22 cellular contexts compared by ENCODE assay signal in genomic region chr7:149097088-149097487, GRCh38. TPM values are rescaled to one million over a fixed set of nuclear protein-coding genes. Genes with fewer than 3 reads are reported as not detected.
DNase-seq lines count a peak whose midpoint lies in the region; ATAC-seq and TF ChIP-seq lines count a peak whose summit lies in the region.
"Had no signal": no experiment of that assay in that cellular context is flagged by ENCODE, and none has a peak within 500 bp of the region (broad histone marks: within the 10 kb centered on the region; RNA-seq: fewer than 3 reads in every experiment).

No MANE protein-coding gene starts in this region.

- no peaks in the 10 kb centered on the region for H3K79me2 ChIP-seq in osteoblast (ENCODE audit: insufficient read depth, low read length)

- H3K27me3 ChIP-seq in RWPE2 (ENCODE audit: insufficient read depth, poor library complexity, severe bottlenecking) (no peaks in the 10 kb centered on the region), osteoblast (ENCODE audit: insufficient read depth, low read length) (no peaks in the 10 kb centered on the region), thyroid gland (no peaks in the 10 kb centered on the region)
- H3K27me3 ChIP-seq: ascending aorta, gastrocnemius medialis had no signal

- H3K4me1 Mint-ChIP-seq in activated CD4-positive, alpha-beta T cell treated with anti-CD3 and anti-CD28 coated beads for 36 hours = peaks cover 2% of the 10 kb centered on the region
- H3K4me1 Mint-ChIP-seq: activated naive CD4-positive, alpha-beta T cell treated with anti-CD3 and anti-CD28 coated beads, Interleukin-2, amount 10 ng/mL, durations not matched to agents 7 days and 5 days had no signal

- no peaks in the 10 kb centered on the region for H3K36me3 ChIP-seq in RWPE2 (ENCODE audit: low read depth)
- no peaks in the 10 kb centered on the region for H3K36me3 ChIP-seq in osteoblast (ENCODE audit: insufficient read depth, low read length)
- H3K36me3 ChIP-seq in thyroid gland = no peaks in the 10 kb centered on the region
- H3K36me3 ChIP-seq: ascending aorta, gastrocnemius medialis had no signal

- no peaks in the 10 kb centered on the region for H3K36me3 Mint-ChIP-seq in activated CD4-positive, alpha-beta T cell treated with anti-CD3 and anti-CD28 coated beads for 36 hours (ENCODE audit: low read depth)
- H3K36me3 Mint-ChIP-seq: activated naive CD4-positive, alpha-beta T cell treated with anti-CD3 and anti-CD28 coated beads, Interleukin-2, amount 10 ng/mL, durations not matched to agents 7 days and 5 days had no signal

- intact Hi-C loops in activated CD4-positive, alpha-beta T cell treated with anti-CD3 and anti-CD28 coated beads for 36 hours (cut with DNase I, micrococcal nuclease) = no loop called here
- intact Hi-C loops in thyroid gland (cut with DNase I) = no loop called here

- no peak overlapping the region for H3K27ac Mint-ChIP-seq in activated CD4-positive, alpha-beta T cell treated with anti-CD3 and anti-CD28 coated beads for 36 hours
- H3K27ac Mint-ChIP-seq: activated naive CD4-positive, alpha-beta T cell treated with anti-CD3 and anti-CD28 coated beads, Interleukin-2, amount 10 ng/mL, durations not matched to agents 7 days and 5 days; HFFc6 had no signal

- DNase-seq in EL (peak; percentile 3), RWPE2 (ENCODE audit: low spot score) (no peak), fibroblast of the aortic adventitia (ENCODE audit: low read depth) (peak; percentile 4), osteoblast (ENCODE audit: insufficient read length, low spot score, missing footprints) (peak; percentile 42), nucleus accumbens (lab: John Stamatoyannopoulos, UW) (no peak), thyroid gland (no peak), NCI-H1417 (lab: John Stamatoyannopoulos, UW) (no peak)
- no peak for DNase-seq in activated CD4-positive, alpha-beta T cell treated with anti-CD3 and anti-CD28 coated beads for 36 hours
- DNase-seq: activated CD4-positive, alpha-beta T cell treated with anti-CD3 and anti-CD28 coated beads for 1 hour; activated naive CD4-positive, alpha-beta T cell treated with anti-CD3 and anti-CD28 coated beads, Interleukin-2, amount 10 ng/mL, durations not matched to agents 7 days and 5 days; activated T-cell treated with anti-CD3 and anti-CD28 coated beads, Interleukin-2, amount 50 U/mL, for 4 hours; gastrocnemius medialis; HFFc6; hypothalamus; NCI-H1930; NCI-H345; NCI-H82; right cardiac atrium; stimulated activated CD8-positive, alpha-beta memory T cell treated with anti-CD3 and anti-CD28 coated beads, Interleukin-4, amount 100 ng/mL, for 48 hours had no signal

- WGBS in thyroid gland, 2 donors = 74 to 77% methylated on average over 4 of the region's 4 CpGs

- no peak overlapping the region for H3K4me2 ChIP-seq in osteoblast (ENCODE audit: insufficient read depth, low read length)

- ATAC-seq in RWPE2 (ENCODE audit: low read depth) = peak; percentile 36; the same call in 1 of the 3 replicates
- no peak for ATAC-seq in activated CD4-positive, alpha-beta T cell treated with anti-CD3 and anti-CD28 coated beads for 36 hours
- ATAC-seq: activated T-cell treated with anti-CD3 and anti-CD28 coated beads, Interleukin-2, amount 50 U/mL, for 4 hours; gastrocnemius medialis; right cardiac atrium; Right ventricle myocardium inferior had no signal

- no peak overlapping the region for H2AFZ ChIP-seq in osteoblast (ENCODE audit: low read length)

- H4K20me1 ChIP-seq in osteoblast (ENCODE audit: insufficient read depth, low read length) = no peaks in the 10 kb centered on the region

- H3K4me3 ChIP-seq in RWPE2 (ENCODE audit: severe bottlenecking) (no peak overlapping the region), fibroblast of the aortic adventitia (ENCODE audit: low read depth, low read length) (no peak overlapping the region), osteoblast (ENCODE audit: insufficient read depth, low read length) (no peak overlapping the region), thyroid gland (replicated peaks in 1 of 3) (no peak overlapping the region)
- H3K4me3 ChIP-seq: ascending aorta, gastrocnemius medialis, lung had no signal

- no peaks in the 10 kb centered on the region for H3K27me3 Mint-ChIP-seq in activated CD4-positive, alpha-beta T cell treated with anti-CD3 and anti-CD28 coated beads for 36 hours

- CTCF ChIA-PET in activated CD4-positive, alpha-beta T cell treated with anti-CD3 and anti-CD28 coated beads for 36 hours (lab: Charles Lee) = interaction anchor here (0.6 to 1.3 kb wide), 2 partner anchors 12 to 35 kb away, joined by 3 to 8 read pairs; no protein-coding TSS in a partner anchor

- H3K4me3 Mint-ChIP-seq in activated CD4-positive, alpha-beta T cell treated with anti-CD3 and anti-CD28 coated beads for 36 hours = no peak overlapping the region
- H3K4me3 Mint-ChIP-seq: activated naive CD4-positive, alpha-beta T cell treated with anti-CD3 and anti-CD28 coated beads, Interleukin-2, amount 10 ng/mL, durations not matched to agents 7 days and 5 days; activated T-cell treated with anti-CD3 and anti-CD28 coated beads, Interleukin-2, amount 50 U/mL, for 4 hours; HFFc6 had no signal

- H3K4me1 ChIP-seq in RWPE2 (ENCODE audit: insufficient read depth, poor library complexity, severe bottlenecking) (no peaks in the 10 kb centered on the region), osteoblast (ENCODE audit: insufficient read depth, low read length) (no peaks in the 10 kb centered on the region), thyroid gland (no peaks in the 10 kb centered on the region)
- H3K4me1 ChIP-seq: ascending aorta, gastrocnemius medialis had no signal

- TF ChIP-seq POLR2A in thyroid gland (IDR thresholded peaks at IDR 0.05) = no peak

- POLR2A ChIA-PET in activated CD4-positive, alpha-beta T cell treated with anti-CD3 and anti-CD28 coated beads for 36 hours (lab: Charles Lee) = no interaction called here

- TF ChIP-seq CTCF in RWPE2 (IDR thresholded peaks at IDR 0.05; ENCODE audit: poor library complexity, severe bottlenecking) (no peak), fibroblast of the aortic adventitia (IDR thresholded peaks at IDR 0.05; ENCODE audit: insufficient read depth, low read length) (no peak), osteoblast (IDR thresholded peaks at IDR 0.05; ENCODE audit: extremely low read depth, low read depth, low read length) (no peak), thyroid gland (IDR thresholded peaks at IDR 0.05) (no peak)

- no peaks in the 10 kb centered on the region for H3K9me3 ChIP-seq in RWPE2 (ENCODE audit: severe bottlenecking)
- no peaks in the 10 kb centered on the region for H3K9me3 ChIP-seq in osteoblast (ENCODE audit: low read depth, low read length)
- H3K9me3 ChIP-seq in thyroid gland = no peaks in the 10 kb centered on the region
- H3K9me3 ChIP-seq: ascending aorta, gastrocnemius medialis had no signal

- H3K9me3 Mint-ChIP-seq in activated CD4-positive, alpha-beta T cell treated with anti-CD3 and anti-CD28 coated beads for 36 hours (ENCODE audit: low read depth) = no peaks in the 10 kb centered on the region
- H3K9me3 Mint-ChIP-seq: activated naive CD4-positive, alpha-beta T cell treated with anti-CD3 and anti-CD28 coated beads, Interleukin-2, amount 10 ng/mL, durations not matched to agents 7 days and 5 days; activated T-cell treated with anti-CD3 and anti-CD28 coated beads, Interleukin-2, amount 50 U/mL, for 4 hours; HFFc6 had no signal

- H3K27ac ChIP-seq in RWPE2 (ENCODE audit: poor library complexity, severe bottlenecking) (no peak overlapping the region), osteoblast (ENCODE audit: low read depth, low read length) (no peak overlapping the region), thyroid gland (no peak overlapping the region)
- H3K27ac ChIP-seq: ascending aorta, gastrocnemius medialis had no signal

RNA-seq across cellular contexts. Expression of gene ZNF786, which starts 6.6 kb away (rescaled TPM):
- total RNA-seq in fibroblast of the aortic adventitia (ENCODE audit: low replicate concordance) = 4.1 and 5.2 TPM in 2 replicates
- total RNA-seq in osteoblast = 6.5 and 7.7 TPM in 2 replicates
- total RNA-seq in activated CD4-positive, alpha-beta T cell treated with anti-CD3 and anti-CD28 coated beads for 36 hours = 1 to 10 TPM; 4.4 to 4.8 TPM
- total RNA-seq in thyroid gland = 10 to 100 TPM in 2 of 4 donors, 1 to 10 TPM in 2; 6.6 to 12.1 (median 10.7) TPM

RNA-seq across cellular contexts. Expression of gene ZNF425, which starts 29.0 kb away (rescaled TPM):
- 4.3 and 6.5 TPM in 2 replicates for total RNA-seq in fibroblast of the aortic adventitia (ENCODE audit: low replicate concordance)
- total RNA-seq in osteoblast = 4.3 and 4.7 TPM in 2 replicates
- under 1 TPM; 0.43 to 0.95 TPM for total RNA-seq in activated CD4-positive, alpha-beta T cell treated with anti-CD3 and anti-CD28 coated beads for 36 hours
- total RNA-seq in thyroid gland = 10 to 100 TPM in 1 of 4 donors, 1 to 10 TPM in 3; 3.3 to 12.8 (median 3.7) TPM
- total RNA-seq: ascending aorta had no signal

RNA-seq across cellular contexts. Expression of gene ZNF398, which starts 50.2 kb away (rescaled TPM):
- 11.2 and 15.2 TPM in 2 replicates for total RNA-seq in fibroblast of the aortic adventitia (ENCODE audit: low replicate concordance)
- 15.9 and 17.7 TPM in 2 replicates for total RNA-seq in osteoblast
- total RNA-seq in activated CD4-positive, alpha-beta T cell treated with anti-CD3 and anti-CD28 coated beads for 36 hours = 10 to 100 TPM in 1 of 2 experiments, 1 to 10 TPM in 1; 9.6 to 10.5 TPM
- total RNA-seq in thyroid gland = 10 to 100 TPM; 19.6 to 29.9 (median 23.0) TPM

Comparison
In these comparisons a context has a peak if more than half of its experiments do, and no peak if none do; other contexts are left out.
1. DNase-seq: peak in EL (single experiment), fibroblast of the aortic adventitia (single experiment) and osteoblast (single experiment); none in RWPE2 (single experiment), nucleus accumbens (0 of 56), activated CD4-positive, alpha-beta T cell treated with anti-CD3 and anti-CD28 coated beads for 36 hours (single experiment), thyroid gland (0 of 2) and NCI-H1417 (0 of 3).